In genomic region chr5:143106175-143106574, GRCh38 we compare ENCODE assay signal across 9 cellular contexts.
DNase-seq lines count a peak whose midpoint lies in the region; ATAC-seq, FAIRE-seq and TF ChIP-seq lines count a peak whose summit lies in the region.
"Had no signal": no experiment of that assay in that cellular context is flagged by ENCODE, and none has a peak within 500 bp of the region (broad histone marks: within the 10 kb centered on the region; RNA-seq: fewer than 3 reads in every experiment).

No MANE protein-coding gene starts in this region.

- POLR2A ChIA-PET in H1 (lab: Charles Lee; ENCODE audit: partially characterized antibody): no interaction called here

- H4K91ac ChIP-seq in H1 (replicated peaks; ENCODE audit: insufficient read length, low read length) (no peak overlapping the region), neuronal stem cell (ENCODE audit: low read depth, low read length, poor library complexity) (no peak overlapping the region)

- no peaks in the 10 kb centered on the region for H3K79me2 ChIP-seq in H1 (ENCODE audit: control insufficient read depth in 1 of 2, insufficient read depth in 2 of 2, low read length in 2 of 2)

- FAIRE-seq in H1 (lab: Jason Lieb, UNC) (no peak), GM12892 (lab: Jason Lieb, UNC) (no peak)

- H2BK12ac ChIP-seq in H1 (ENCODE audit: low read depth, low read length) (no peak overlapping the region), neuronal stem cell (ENCODE audit: low read length) (no peak overlapping the region)

- H3K9me3 ChIP-seq in H1 (ENCODE audit: insufficient read depth in 2 of 2, low read depth in 1 of 2, low read length in 1 of 2) (no peaks in the 10 kb centered on the region), neuronal stem cell (replicated peaks in 1 of 2; ENCODE audit: control insufficient read depth in 2 of 2, insufficient read depth in 1 of 2, low read depth in 1 of 2, low read length in 2 of 2) (no peaks in the 10 kb centered on the region)

- H3K27ac ChIP-seq in H1 (ENCODE audit: low read depth, low read length) (no peak overlapping the region), neuronal stem cell (replicated peaks; ENCODE audit: low read length) (no peak overlapping the region)
- H3K27ac ChIP-seq: SK-N-MC had no signal

- H3K4ac ChIP-seq in H1 (replicated peaks; ENCODE audit: insufficient read length, low read depth, low read length): no peak overlapping the region
- H3K4ac ChIP-seq in neuronal stem cell (ENCODE audit: low read length): no peak overlapping the region

- H3K4me2 ChIP-seq in H1 (ENCODE audit: insufficient read depth in 1 of 2, low read depth in 2 of 2, low read length in 2 of 2) (no peak overlapping the region), neuronal stem cell (ENCODE audit: insufficient read depth, low read length, poor library complexity, severe bottlenecking) (no peak overlapping the region)

- H3K18ac ChIP-seq in H1 (ENCODE audit: extremely low read depth, low read length): no peak overlapping the region
- H3K18ac ChIP-seq in neuronal stem cell (ENCODE audit: low read length): no peak overlapping the region

- peak; percentile 59 to 64 for TF ChIP-seq RAD21 in H1 (IDR thresholded peaks at IDR 0.05 in 1 of 2, conservative IDR thresholded peaks at IDR 0.05 in 1 of 2; ENCODE audit: low read depth in 2 of 2, low read length in 2 of 2)

- TF ChIP-seq EP300 in H1 (IDR thresholded peaks at IDR 0.05; ENCODE audit: borderline replicate concordance in 1 of 2, low read depth in 2 of 2, low read length in 2 of 2): no peak

- no peak overlapping the region for H4K5ac ChIP-seq in H1 (ENCODE audit: insufficient read length, low read depth, low read length)

- H4K20me1 ChIP-seq in H1 (replicated peaks in 1 of 2; ENCODE audit: control insufficient read depth in 1 of 2, insufficient read depth in 2 of 2, low read length in 2 of 2): no peaks in the 10 kb centered on the region

- DNase-seq in GM04503 (ENCODE audit: low read depth) (peak; percentile 57), NCI-H2171 treated with DMSO at 0.1 percent for 48 hours (lab: John Stamatoyannopoulos, UW) (peak; percentile 88), H1 (ENCODE audit: low read depth in 1 of 2, low spot score in 2 of 2) (no peak), neuronal stem cell (ENCODE audit: low spot score) (peak; percentile 12), GM12892 (ENCODE audit: insufficient read length) (no peak), NAMALWA (ENCODE audit: low spot score) (no peak), SKM-1 (lab: John Stamatoyannopoulos, UW; ENCODE audit: unreplicated experiment) (no peak)

- H2BK20ac ChIP-seq in H1 (ENCODE audit: low read length): no peak overlapping the region

- no peaks in the 10 kb centered on the region for H3K23me2 ChIP-seq in H1 (ENCODE audit: low read depth, low read length)

- H3K14ac ChIP-seq in H1 (ENCODE audit: insufficient read length) (no peak overlapping the region), neuronal stem cell (ENCODE audit: low read length) (no peak overlapping the region)

- peak; percentile 19 to 33 (median 33) for TF ChIP-seq CTCF in H1 (IDR thresholded peaks at IDR 0.05; ENCODE audit: control extremely low read depth in 1 of 3, insufficient read depth in 1 of 3, low read depth in 1 of 3, low read length in 3 of 3)

- H3K36me3 ChIP-seq in H1 (ENCODE audit: control insufficient read depth in 2 of 4, insufficient read depth in 4 of 4, low read length in 3 of 4) (no peaks in the 10 kb centered on the region), neuronal stem cell (replicated peaks in 1 of 2; ENCODE audit: control insufficient read depth in 2 of 2, insufficient read depth in 2 of 2, low read length in 2 of 2) (no peaks in the 10 kb centered on the region)

- no peak for ATAC-seq in HG02870 (IDR thresholded peaks at IDR 0.05; ENCODE audit: unreplicated experiment)

- H3K4me3 ChIP-seq in H1 (ENCODE audit: extremely low read depth in 1 of 4, insufficient read depth in 2 of 4, low read depth in 3 of 4, low read length in 4 of 4): no peak overlapping the region
- no peak overlapping the region for H3K4me3 ChIP-seq in neuronal stem cell (ENCODE audit: low read length in 2 of 2)
- H3K4me3 ChIP-seq: SK-N-MC had no signal

- no peak for TF ChIP-seq POLR2A in H1 (IDR thresholded peaks at IDR 0.05; ENCODE audit: control extremely low read depth in 1 of 2, low read depth in 2 of 2, low read length in 2 of 2)
- no peak for TF ChIP-seq POLR2A in GM12892 (IDR thresholded peaks at IDR 0.05; ENCODE audit: low read depth, low read length)

- H4K8ac ChIP-seq in H1 (ENCODE audit: extremely low read depth, insufficient read depth, low read length) (no peak overlapping the region), neuronal stem cell (ENCODE audit: low read depth, low read length) (no peak overlapping the region)

- H2BK120ac ChIP-seq in H1 (replicated peaks; ENCODE audit: low read depth, low read length) (no peak overlapping the region), neuronal stem cell (ENCODE audit: low read depth, low read length) (no peak overlapping the region)

- H3K9ac ChIP-seq in H1 (replicated peaks in 1 of 4; ENCODE audit: extremely low read depth in 1 of 4, low read depth in 3 of 4, low read length in 3 of 4): no peak overlapping the region
- H3K9ac ChIP-seq in neuronal stem cell (ENCODE audit: low read depth, low read length, poor library complexity): no peak overlapping the region

- H2AK5ac ChIP-seq in H1 (ENCODE audit: low read depth, low read length) (no peak overlapping the region), neuronal stem cell (ENCODE audit: low read depth, low read length) (no peak overlapping the region)

- peaks cover 3 to 10% (median 3%) of the 10 kb centered on the region in 4 experiments; a peak in 6 of 7 replicates for H3K4me1 ChIP-seq in H1 (replicated peaks in 1 of 4; ENCODE audit: control insufficient read depth in 3 of 4, insufficient read depth in 4 of 4, low read length in 3 of 4)
- peaks cover 3 to 6% of the 10 kb centered on the region in 2 donors for H3K4me1 ChIP-seq in neuronal stem cell (ENCODE audit: control insufficient read depth in 2 of 2, insufficient read depth in 1 of 2, low read depth in 1 of 2, low read length in 2 of 2)

- H3K79me1 ChIP-seq in H1 (ENCODE audit: low read depth, low read length): no peaks in the 10 kb centered on the region
- no peaks in the 10 kb centered on the region for H3K79me1 ChIP-seq in neuronal stem cell (ENCODE audit: low read depth, low read length)

- 96% methylated on average over 3 of the region's 6 CpGs; no CpG with 5 or more reads in 1 of the 2 experiments for WGBS in H1 (ENCODE audit: extremely low coverage in 1 of 2, insufficient coverage in 1 of 2, insufficient read length in 1 of 2, insufficient replicate concordance in 2 of 2, low coverage in 1 of 2, low lambda C conversion rate in 2 of 2, missing lambda C conversion rate in 1 of 2), 2 experiments
- WGBS in neuronal stem cell (ENCODE audit: extremely low coverage in 2 of 2, insufficient read length in 2 of 2, insufficient replicate concordance in 1 of 2), 2 donors: no CpG with 5 or more reads among the region's 6 CpGs

- H3K56ac ChIP-seq in H1 (replicated peaks; ENCODE audit: insufficient read length, low read depth, low read length): no peak overlapping the region

- H3K23ac ChIP-seq in H1 (ENCODE audit: insufficient read length) (no peak overlapping the region), neuronal stem cell (ENCODE audit: low read depth, low read length, poor library complexity) (no peak overlapping the region)

- CTCF ChIA-PET in H1 (lab: Charles Lee; ENCODE audit: partially characterized antibody): interaction anchor here (0.6 to 3.1 kb wide), 7 partner anchors 11 to 610 kb away, joined by 3 to 11 read pairs (median 4); partner anchors contain the start of gene NR3C1

- no peaks in the 10 kb centered on the region for H3K27me3 ChIP-seq in H1 (replicated peaks in 1 of 4; ENCODE audit: control insufficient read depth in 3 of 4, extremely low read depth in 1 of 4, insufficient read depth in 3 of 4, low read length in 3 of 4)
- H3K27me3 ChIP-seq in neuronal stem cell (ENCODE audit: control insufficient read depth in 3 of 3, insufficient read depth in 3 of 3, low read depth in 1 of 3, low read length in 3 of 3): no peaks in the 10 kb centered on the region

- H2BK5ac ChIP-seq in H1 (ENCODE audit: low read depth, low read length): no peak overlapping the region
- no peak overlapping the region for H2BK5ac ChIP-seq in neuronal stem cell (ENCODE audit: low read length)

- H2AFZ ChIP-seq in H1 (ENCODE audit: low read length) (no peak overlapping the region), neuronal stem cell (ENCODE audit: low read length) (no peak overlapping the region)

- H2BK15ac ChIP-seq in H1 (ENCODE audit: low read length) (0 out of 2 replicates have a peak overlapping the region, but pooled peaks have one; percentile 61), neuronal stem cell (ENCODE audit: low read length) (no peak overlapping the region)

TF ChIP-seq in H1, 55 proteins besides CTCF, POLR2A, EP300 and RAD21:
- TF ChIP-seq CHD2 (IDR thresholded peaks at IDR 0.05; ENCODE audit: low read length): no peak
- TF ChIP-seq CBX5 (IDR thresholded peaks at IDR 0.05; ENCODE audit: low read depth, low read length): no peak
- TF ChIP-seq POU5F1 (IDR thresholded peaks at IDR 0.05; ENCODE audit: low read depth, low read length): no peak
- TF ChIP-seq RBBP5 (IDR thresholded peaks at IDR 0.05; ENCODE audit: borderline replicate concordance, low read depth, low read length): no peak

Comparison
In these comparisons a context has a peak if more than half of its experiments do, and no peak if none do; other contexts are left out.
1. DNase-seq: peak in GM04503 (single experiment), NCI-H2171 treated with DMSO at 0.1 percent for 48 hours (single experiment) and neuronal stem cell (single experiment); none in H1 (0 of 2), GM12892 (single experiment), NAMALWA (single experiment) and SKM-1 (single experiment).